Comparison of ENCODE assay signal across 30 cellular contexts in the genomic region with DNA sequence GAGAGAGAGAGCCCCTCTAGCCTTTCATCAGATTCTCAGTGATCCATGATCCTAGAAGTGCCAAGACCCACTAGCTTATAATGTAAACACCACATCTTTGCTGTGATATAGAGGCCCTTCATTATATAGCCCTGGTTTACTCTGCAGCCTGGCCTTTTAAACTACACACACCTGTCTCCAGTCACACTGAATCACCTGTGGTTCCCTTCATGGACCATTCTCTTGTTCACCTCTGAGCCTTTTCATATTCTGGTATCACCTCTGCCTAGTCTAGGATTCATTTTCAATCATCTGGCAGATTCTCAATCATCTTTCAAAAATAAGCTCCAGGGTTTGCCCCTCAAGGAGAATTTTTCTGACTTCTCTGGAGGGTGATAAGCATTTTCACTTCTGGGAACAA. TPM values are rescaled to one million over a fixed set of nuclear protein-coding genes. Genes with fewer than 3 reads are reported as not detected.
"Had no signal": no experiment of that assay in that cellular context is flagged by ENCODE, and none has a peak within 500 bp of the region (broad histone marks: within the 10 kb centered on the region; RNA-seq: fewer than 3 reads in every experiment).

No MANE protein-coding gene starts in this region.

- H3K4me2 ChIP-seq: neural progenitor cell had no signal

- H2AFZ ChIP-seq: neural progenitor cell, parathyroid adenoma had no signal

- H3K36me3 ChIP-seq: ascending aorta, cardiac muscle cell, colonic mucosa, gastrocnemius medialis, left lung, lower lobe of right lung, neural progenitor cell, sigmoid colon, thyroid gland, upper lobe of left lung, vagina had no signal

- ATAC-seq: activated CD8-positive, alpha-beta memory T cell treated with anti-CD3 and anti-CD28 coated beads, Interleukin-2, amount 10 ng/mL, durations not matched to agents 7 days and 5 days; activated CD8-positive, alpha-beta T cell treated with anti-CD3 and anti-CD28 coated beads, Interleukin-2, amount 10 ng/mL, durations not matched to agents 7 days and 5 days; gastrocnemius medialis; left lung; lower lobe of right lung; natural killer cell; psoas muscle; stimulated activated memory B cell treated with anti-CD40 and anti-IgM and Interleukin-4, amounts not matched to agents 10 μg/mL and 1 μg/mL and 100 μg/mL, for 72 hours had no signal

- H3K27ac Mint-ChIP-seq: activated CD8-positive, alpha-beta memory T cell treated with anti-CD3 and anti-CD28 coated beads, Interleukin-2, amount 10 ng/mL, durations not matched to agents 7 days and 5 days; activated CD8-positive, alpha-beta T cell treated with anti-CD3 and anti-CD28 coated beads, Interleukin-2, amount 10 ng/mL, durations not matched to agents 7 days and 5 days; activated naive CD8-positive, alpha-beta T cell treated with anti-CD3 and anti-CD28 coated beads, Interleukin-2, amount 10 ng/mL, durations not matched to agents 7 days and 5 days; brain; natural killer cell; neural progenitor cell; stimulated activated memory B cell treated with anti-CD40 and anti-IgM and Interleukin-4, amounts not matched to agents 10 μg/mL and 1 μg/mL and 100 μg/mL, for 72 hours; stimulated activated naive CD8-positive, alpha-beta T cell treated with anti-CD3 and anti-CD28 coated beads, Interleukin-15, amount 100 ng/mL, for 72 hours had no signal

- H3K9ac ChIP-seq: neural progenitor cell, parathyroid adenoma had no signal

- H3K36me3 Mint-ChIP-seq: brain; natural killer cell; neural progenitor cell; stimulated activated memory B cell treated with anti-CD40 and anti-IgM and Interleukin-4, amounts not matched to agents 10 μg/mL and 1 μg/mL and 100 μg/mL, for 72 hours had no signal

- H3K27ac ChIP-seq: ascending aorta, cardiac muscle cell, colonic mucosa, gastrocnemius medialis, left lung, lower lobe of right lung, neural progenitor cell, parathyroid adenoma, psoas muscle, sigmoid colon, thyroid gland, upper lobe of left lung, vagina had no signal

- H3K27me3 Mint-ChIP-seq: activated CD8-positive, alpha-beta memory T cell treated with anti-CD3 and anti-CD28 coated beads, Interleukin-2, amount 10 ng/mL, durations not matched to agents 7 days and 5 days; activated naive CD8-positive, alpha-beta T cell treated with anti-CD3 and anti-CD28 coated beads, Interleukin-2, amount 10 ng/mL, durations not matched to agents 7 days and 5 days; stimulated activated memory B cell treated with anti-CD40 and anti-IgM and Interleukin-4, amounts not matched to agents 10 μg/mL and 1 μg/mL and 100 μg/mL, for 72 hours; stimulated activated naive CD8-positive, alpha-beta T cell treated with anti-CD3 and anti-CD28 coated beads, Interleukin-15, amount 100 ng/mL, for 72 hours had no signal

- H3K4me3 Mint-ChIP-seq: activated CD8-positive, alpha-beta memory T cell treated with anti-CD3 and anti-CD28 coated beads, Interleukin-2, amount 10 ng/mL, durations not matched to agents 7 days and 5 days; activated CD8-positive, alpha-beta T cell treated with anti-CD3 and anti-CD28 coated beads, Interleukin-2, amount 10 ng/mL, durations not matched to agents 7 days and 5 days; activated naive CD8-positive, alpha-beta T cell treated with anti-CD3 and anti-CD28 coated beads, Interleukin-2, amount 10 ng/mL, durations not matched to agents 7 days and 5 days; brain; natural killer cell; neural progenitor cell; stimulated activated memory B cell treated with anti-CD40 and anti-IgM and Interleukin-4, amounts not matched to agents 10 μg/mL and 1 μg/mL and 100 μg/mL, for 72 hours had no signal

- H3K9me3 ChIP-seq: ascending aorta, colonic mucosa, gastrocnemius medialis, left lung, lower lobe of right lung, psoas muscle, sigmoid colon, thyroid gland, upper lobe of left lung, vagina had no signal

- H3K4me1 ChIP-seq: ascending aorta, colonic mucosa, gastrocnemius medialis, left lung, lower lobe of right lung, neural progenitor cell, parathyroid adenoma, psoas muscle, sigmoid colon, thyroid gland, upper lobe of left lung, vagina had no signal

- H3K4me1 Mint-ChIP-seq: brain; natural killer cell; neural progenitor cell; stimulated activated memory B cell treated with anti-CD40 and anti-IgM and Interleukin-4, amounts not matched to agents 10 μg/mL and 1 μg/mL and 100 μg/mL, for 72 hours had no signal

- DNase-seq: activated CD4-positive, alpha-beta T cell treated with anti-CD3 and anti-CD28 coated beads for 1 hour; activated CD8-positive, alpha-beta memory T cell treated with anti-CD3 and anti-CD28 coated beads, Interleukin-2, amount 10 ng/mL, durations not matched to agents 7 days and 5 days; activated CD8-positive, alpha-beta T cell treated with anti-CD3 and anti-CD28 coated beads, Interleukin-2, amount 10 ng/mL, durations not matched to agents 7 days and 5 days; activated naive CD8-positive, alpha-beta T cell treated with anti-CD3 and anti-CD28 coated beads, Interleukin-2, amount 10 ng/mL, durations not matched to agents 7 days and 5 days; cerebellar nuclear complex; colonic mucosa; effector CD8-positive, alpha-beta T cell; gastrocnemius medialis; glutamatergic neuron; left lung; lower lobe of right lung; mesendoderm; natural killer cell; occipital lobe; psoas muscle; sigmoid colon; small intestine; T-helper 9 cell; thyroid gland; upper lobe of left lung had no signal

- H3K27me3 ChIP-seq: ascending aorta, cardiac muscle cell, colonic mucosa, neural progenitor cell, sigmoid colon, thyroid gland, upper lobe of left lung, vagina had no signal

- H3K4me3 ChIP-seq: ascending aorta, cardiac muscle cell, colonic mucosa, gastrocnemius medialis, left lung, lower lobe of right lung, neural progenitor cell, psoas muscle, sigmoid colon, thyroid gland, upper lobe of left lung, vagina had no signal

- H3K79me2 ChIP-seq: parathyroid adenoma had no signal

- H3K9me3 Mint-ChIP-seq: activated naive CD8-positive, alpha-beta T cell treated with anti-CD3 and anti-CD28 coated beads, Interleukin-2, amount 10 ng/mL, durations not matched to agents 7 days and 5 days; natural killer cell; stimulated activated memory B cell treated with anti-CD40 and anti-IgM and Interleukin-4, amounts not matched to agents 10 μg/mL and 1 μg/mL and 100 μg/mL, for 72 hours had no signal

RNA-seq across cellular contexts. Expression of a gene that starts 50.0 kb away (rescaled TPM):
- total RNA-seq: ascending aorta, cardiac muscle cell, dermis microvascular lymphatic vessel endothelial cell, epithelial cell of proximal tubule, occipital lobe, thyroid gland, vagina had no signal
- polyA plus RNA-seq: cardiac muscle cell, psoas muscle had no signal
